In the genomic region with DNA sequence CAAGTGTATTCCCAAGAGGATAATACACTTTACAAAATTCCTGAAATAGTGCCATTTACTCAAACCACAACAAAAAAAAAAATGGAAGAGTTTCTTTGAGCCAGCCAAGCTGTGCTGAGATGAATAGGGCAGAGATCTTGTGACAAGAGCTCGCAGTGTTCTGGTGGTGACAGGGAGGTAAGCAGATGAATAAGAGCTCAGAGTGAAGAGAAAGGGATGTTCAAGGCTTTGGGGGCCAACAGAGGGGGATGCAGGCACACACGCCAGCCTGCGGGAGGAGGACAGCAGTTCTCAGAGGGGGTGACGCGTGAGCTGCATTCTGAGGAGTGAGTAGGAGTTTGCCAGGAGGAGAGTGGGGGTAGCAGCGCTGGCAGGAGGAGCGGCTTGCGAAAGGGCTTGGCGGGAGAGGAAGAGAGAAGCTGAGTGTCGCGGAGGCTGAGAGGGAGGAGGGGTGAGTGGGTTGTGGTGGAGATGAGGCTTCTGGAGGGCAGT, we compare ENCODE assay signal across 1 cellular context.
TF ChIP-seq lines count a peak whose summit lies in the region.

No MANE protein-coding gene starts in this region.

TF ChIP-seq in H1, 55 proteins besides CTCF, POLR2A, EP300 and RAD21 (continued from another document):
- no peak for TF ChIP-seq RNF2 (IDR thresholded peaks at IDR 0.05; ENCODE audit: borderline replicate concordance, low read depth, low read length, missing control alignments, poor library complexity, severe bottlenecking)
- TF ChIP-seq, protein P1, sequence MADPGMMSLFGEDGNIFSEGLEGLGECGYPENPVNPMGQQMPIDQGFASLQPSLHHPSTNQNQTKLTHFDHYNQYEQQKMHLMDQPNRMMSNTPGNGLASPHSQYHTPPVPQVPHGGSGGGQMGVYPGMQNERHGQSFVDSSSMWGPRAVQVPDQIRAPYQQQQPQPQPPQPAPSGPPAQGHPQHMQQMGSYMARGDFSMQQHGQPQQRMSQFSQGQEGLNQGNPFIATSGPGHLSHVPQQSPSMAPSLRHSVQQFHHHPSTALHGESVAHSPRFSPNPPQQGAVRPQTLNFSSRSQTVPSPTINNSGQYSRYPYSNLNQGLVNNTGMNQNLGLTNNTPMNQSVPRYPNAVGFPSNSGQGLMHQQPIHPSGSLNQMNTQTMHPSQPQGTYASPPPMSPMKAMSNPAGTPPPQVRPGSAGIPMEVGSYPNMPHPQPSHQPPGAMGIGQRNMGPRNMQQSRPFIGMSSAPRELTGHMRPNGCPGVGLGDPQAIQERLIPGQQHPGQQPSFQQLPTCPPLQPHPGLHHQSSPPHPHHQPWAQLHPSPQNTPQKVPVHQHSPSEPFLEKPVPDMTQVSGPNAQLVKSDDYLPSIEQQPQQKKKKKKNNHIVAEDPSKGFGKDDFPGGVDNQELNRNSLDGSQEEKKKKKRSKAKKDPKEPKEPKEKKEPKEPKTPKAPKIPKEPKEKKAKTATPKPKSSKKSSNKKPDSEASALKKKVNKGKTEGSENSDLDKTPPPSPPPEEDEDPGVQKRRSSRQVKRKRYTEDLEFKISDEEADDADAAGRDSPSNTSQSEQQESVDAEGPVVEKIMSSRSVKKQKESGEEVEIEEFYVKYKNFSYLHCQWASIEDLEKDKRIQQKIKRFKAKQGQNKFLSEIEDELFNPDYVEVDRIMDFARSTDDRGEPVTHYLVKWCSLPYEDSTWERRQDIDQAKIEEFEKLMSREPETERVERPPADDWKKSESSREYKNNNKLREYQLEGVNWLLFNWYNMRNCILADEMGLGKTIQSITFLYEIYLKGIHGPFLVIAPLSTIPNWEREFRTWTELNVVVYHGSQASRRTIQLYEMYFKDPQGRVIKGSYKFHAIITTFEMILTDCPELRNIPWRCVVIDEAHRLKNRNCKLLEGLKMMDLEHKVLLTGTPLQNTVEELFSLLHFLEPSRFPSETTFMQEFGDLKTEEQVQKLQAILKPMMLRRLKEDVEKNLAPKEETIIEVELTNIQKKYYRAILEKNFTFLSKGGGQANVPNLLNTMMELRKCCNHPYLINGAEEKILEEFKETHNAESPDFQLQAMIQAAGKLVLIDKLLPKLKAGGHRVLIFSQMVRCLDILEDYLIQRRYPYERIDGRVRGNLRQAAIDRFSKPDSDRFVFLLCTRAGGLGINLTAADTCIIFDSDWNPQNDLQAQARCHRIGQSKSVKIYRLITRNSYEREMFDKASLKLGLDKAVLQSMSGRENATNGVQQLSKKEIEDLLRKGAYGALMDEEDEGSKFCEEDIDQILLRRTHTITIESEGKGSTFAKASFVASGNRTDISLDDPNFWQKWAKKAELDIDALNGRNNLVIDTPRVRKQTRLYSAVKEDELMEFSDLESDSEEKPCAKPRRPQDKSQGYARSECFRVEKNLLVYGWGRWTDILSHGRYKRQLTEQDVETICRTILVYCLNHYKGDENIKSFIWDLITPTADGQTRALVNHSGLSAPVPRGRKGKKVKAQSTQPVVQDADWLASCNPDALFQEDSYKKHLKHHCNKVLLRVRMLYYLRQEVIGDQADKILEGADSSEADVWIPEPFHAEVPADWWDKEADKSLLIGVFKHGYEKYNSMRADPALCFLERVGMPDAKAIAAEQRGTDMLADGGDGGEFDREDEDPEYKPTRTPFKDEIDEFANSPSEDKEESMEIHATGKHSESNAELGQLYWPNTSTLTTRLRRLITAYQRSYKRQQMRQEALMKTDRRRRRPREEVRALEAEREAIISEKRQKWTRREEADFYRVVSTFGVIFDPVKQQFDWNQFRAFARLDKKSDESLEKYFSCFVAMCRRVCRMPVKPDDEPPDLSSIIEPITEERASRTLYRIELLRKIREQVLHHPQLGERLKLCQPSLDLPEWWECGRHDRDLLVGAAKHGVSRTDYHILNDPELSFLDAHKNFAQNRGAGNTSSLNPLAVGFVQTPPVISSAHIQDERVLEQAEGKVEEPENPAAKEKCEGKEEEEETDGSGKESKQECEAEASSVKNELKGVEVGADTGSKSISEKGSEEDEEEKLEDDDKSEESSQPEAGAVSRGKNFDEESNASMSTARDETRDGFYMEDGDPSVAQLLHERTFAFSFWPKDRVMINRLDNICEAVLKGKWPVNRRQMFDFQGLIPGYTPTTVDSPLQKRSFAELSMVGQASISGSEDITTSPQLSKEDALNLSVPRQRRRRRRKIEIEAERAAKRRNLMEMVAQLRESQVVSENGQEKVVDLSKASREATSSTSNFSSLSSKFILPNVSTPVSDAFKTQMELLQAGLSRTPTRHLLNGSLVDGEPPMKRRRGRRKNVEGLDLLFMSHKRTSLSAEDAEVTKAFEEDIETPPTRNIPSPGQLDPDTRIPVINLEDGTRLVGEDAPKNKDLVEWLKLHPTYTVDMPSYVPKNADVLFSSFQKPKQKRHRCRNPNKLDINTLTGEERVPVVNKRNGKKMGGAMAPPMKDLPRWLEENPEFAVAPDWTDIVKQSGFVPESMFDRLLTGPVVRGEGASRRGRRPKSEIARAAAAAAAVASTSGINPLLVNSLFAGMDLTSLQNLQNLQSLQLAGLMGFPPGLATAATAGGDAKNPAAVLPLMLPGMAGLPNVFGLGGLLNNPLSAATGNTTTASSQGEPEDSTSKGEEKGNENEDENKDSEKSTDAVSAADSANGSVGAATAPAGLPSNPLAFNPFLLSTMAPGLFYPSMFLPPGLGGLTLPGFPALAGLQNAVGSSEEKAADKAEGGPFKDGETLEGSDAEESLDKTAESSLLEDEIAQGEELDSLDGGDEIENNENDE (IDR thresholded peaks at IDR 0.05; ENCODE audit: insufficient replicate concordance, low read length) = no peak
- TF ChIP-seq POU5F1 (IDR thresholded peaks at IDR 0.05; ENCODE audit: low read depth, low read length) = no peak
- no peak for TF ChIP-seq CBX8 (IDR thresholded peaks at IDR 0.05; ENCODE audit: borderline replicate concordance, low read depth, low read length)
- TF ChIP-seq SP1 (IDR thresholded peaks at IDR 0.05; ENCODE audit: low read depth, low read length) = no peak
- TF ChIP-seq GABPA (IDR thresholded peaks at IDR 0.05; ENCODE audit: borderline replicate concordance, insufficient read depth, low read length) = no peak
- TF ChIP-seq TAF7 (optimal IDR thresholded peaks at IDR 0.05; ENCODE audit: borderline replicate concordance, low read depth, low read length) = no peak
- TF ChIP-seq SIRT6 (IDR thresholded peaks at IDR 0.05; ENCODE audit: low read length) = no peak
- TF ChIP-seq, protein P2, sequence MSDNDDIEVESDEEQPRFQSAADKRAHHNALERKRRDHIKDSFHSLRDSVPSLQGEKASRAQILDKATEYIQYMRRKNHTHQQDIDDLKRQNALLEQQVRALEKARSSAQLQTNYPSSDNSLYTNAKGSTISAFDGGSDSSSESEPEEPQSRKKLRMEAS (IDR thresholded peaks at IDR 0.05) = peak; percentile 43
- peak; percentile 26; the same call in 1 of the 2 replicates for TF ChIP-seq POLR2AphosphoS5 (IDR thresholded peaks at IDR 0.05; ENCODE audit: low read depth, low read length)
- no peak for TF ChIP-seq CBX5 (IDR thresholded peaks at IDR 0.05; ENCODE audit: low read depth, low read length)
- TF ChIP-seq KDM5A (IDR thresholded peaks at IDR 0.05; ENCODE audit: low read length) = no peak
- no peak for TF ChIP-seq BACH1 (IDR thresholded peaks at IDR 0.05; ENCODE audit: low read length)
- TF ChIP-seq SP2 (IDR thresholded peaks at IDR 0.05; ENCODE audit: low read length) = no peak
- TF ChIP-seq, protein P3, sequence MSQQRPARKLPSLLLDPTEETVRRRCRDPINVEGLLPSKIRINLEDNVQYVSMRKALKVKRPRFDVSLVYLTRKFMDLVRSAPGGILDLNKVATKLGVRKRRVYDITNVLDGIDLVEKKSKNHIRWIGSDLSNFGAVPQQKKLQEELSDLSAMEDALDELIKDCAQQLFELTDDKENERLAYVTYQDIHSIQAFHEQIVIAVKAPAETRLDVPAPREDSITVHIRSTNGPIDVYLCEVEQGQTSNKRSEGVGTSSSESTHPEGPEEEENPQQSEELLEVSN (IDR thresholded peaks at IDR 0.05) = peak; percentile 38; the same call in 1 of the 2 replicates
- TF ChIP-seq JUN (IDR thresholded peaks at IDR 0.05; ENCODE audit: low read depth, low read length) = no peak
- no peak for TF ChIP-seq NRF1 (IDR thresholded peaks at IDR 0.05; ENCODE audit: low read depth, low read length)
- TF ChIP-seq RXRA (IDR thresholded peaks at IDR 0.05; ENCODE audit: insufficient read depth, low read depth, low read length) = no peak
- TF ChIP-seq CTBP2 (IDR thresholded peaks at IDR 0.05; ENCODE audit: borderline replicate concordance, insufficient read depth, insufficient read length, low read length) = no peak
- 0 out of 2 replicates have a peak, but pooled peaks have one; percentile 57 for TF ChIP-seq CEBPB (IDR thresholded peaks at IDR 0.05; ENCODE audit: low read depth, low read length)
- no peak for TF ChIP-seq SRF (IDR thresholded peaks at IDR 0.05; ENCODE audit: low read depth, low read length)
- TF ChIP-seq TAF1 (IDR thresholded peaks at IDR 0.05; ENCODE audit: low read depth, low read length) = no peak
- no peak for TF ChIP-seq EGR1 (IDR thresholded peaks at IDR 0.05; ENCODE audit: borderline replicate concordance, low read depth, low read length)
- no peak for TF ChIP-seq NANOG (IDR thresholded peaks at IDR 0.05; ENCODE audit: insufficient read depth, low read depth, low read length, poor library complexity, severe bottlenecking)
- TF ChIP-seq ASH2L (IDR thresholded peaks at IDR 0.05; ENCODE audit: low read length) = peak; percentile 80
- TF ChIP-seq, protein P4, sequence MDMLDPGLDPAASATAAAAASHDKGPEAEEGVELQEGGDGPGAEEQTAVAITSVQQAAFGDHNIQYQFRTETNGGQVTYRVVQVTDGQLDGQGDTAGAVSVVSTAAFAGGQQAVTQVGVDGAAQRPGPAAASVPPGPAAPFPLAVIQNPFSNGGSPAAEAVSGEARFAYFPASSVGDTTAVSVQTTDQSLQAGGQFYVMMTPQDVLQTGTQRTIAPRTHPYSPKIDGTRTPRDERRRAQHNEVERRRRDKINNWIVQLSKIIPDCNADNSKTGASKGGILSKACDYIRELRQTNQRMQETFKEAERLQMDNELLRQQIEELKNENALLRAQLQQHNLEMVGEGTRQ (IDR thresholded peaks at IDR 0.05; ENCODE audit: low read length) = no peak
- no peak for TF ChIP-seq SIX5 (IDR thresholded peaks at IDR 0.05; ENCODE audit: low read depth, low read length)
- peak; percentile 43; the same call in 1 of the 2 replicates for TF ChIP-seq TEAD4 (IDR thresholded peaks at IDR 0.05; ENCODE audit: low read depth, low read length)
- TF ChIP-seq RBBP5 (IDR thresholded peaks at IDR 0.05; ENCODE audit: borderline replicate concordance, low read depth, low read length) = 0 out of 2 replicates have a peak, but pooled peaks have one; percentile 31
- TF ChIP-seq BCL11A (IDR thresholded peaks at IDR 0.05; ENCODE audit: low read depth in 2 of 2, low read length in 2 of 2) = no peak
- no peak for TF ChIP-seq HDAC6 (IDR thresholded peaks at IDR 0.05; ENCODE audit: low read depth, low read length)
- TF ChIP-seq FOSL1 (IDR thresholded peaks at IDR 0.05; ENCODE audit: insufficient read depth, low read depth, low read length) = no peak
- no peak for TF ChIP-seq YY1 (IDR thresholded peaks at IDR 0.05; ENCODE audit: low read depth, low read length)
- no peak for TF ChIP-seq TBP (IDR thresholded peaks at IDR 0.05; ENCODE audit: low read depth, low read length)
